9 cellular contexts compared by ENCODE assay signal in the genomic region with DNA sequence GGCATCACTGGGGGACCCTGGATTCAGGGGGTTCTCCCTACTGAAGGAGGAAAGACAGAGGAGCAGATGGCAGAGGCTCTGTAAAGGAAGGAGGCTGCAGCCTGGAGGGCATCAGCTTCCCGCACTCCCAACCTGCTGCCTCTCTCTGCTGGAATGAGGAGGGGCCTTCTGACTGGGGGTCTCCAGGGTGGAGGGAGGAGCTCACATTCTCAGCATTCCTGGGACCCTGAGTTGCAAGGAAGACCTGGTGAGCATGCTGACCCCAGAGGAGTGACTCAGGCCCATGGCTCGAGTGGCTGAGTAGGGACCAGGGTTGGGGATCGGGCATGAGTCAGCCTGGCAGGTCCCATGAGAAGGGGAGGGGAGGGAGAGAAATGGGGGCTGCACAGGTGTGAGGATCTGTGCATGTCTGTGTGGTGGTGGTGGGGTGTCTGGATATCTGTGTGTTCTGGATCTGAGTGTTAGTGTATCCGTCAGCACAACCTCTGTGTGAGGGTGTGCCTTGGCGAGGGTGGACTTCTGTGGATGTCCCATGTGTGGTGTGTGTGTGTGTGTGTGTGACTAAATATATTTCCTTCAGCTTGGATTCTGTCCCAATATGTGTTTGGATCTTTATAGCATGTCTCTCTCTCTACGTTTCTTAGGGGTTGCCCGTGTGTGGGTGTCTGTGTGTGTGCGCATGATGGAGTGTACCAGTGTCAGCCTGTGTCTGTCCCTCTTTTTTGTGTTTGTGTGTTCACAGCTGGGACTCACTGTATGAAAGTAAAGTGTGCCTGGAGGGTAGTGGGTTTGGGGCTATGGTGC. TPM values are rescaled to one million over a fixed set of nuclear protein-coding genes. Genes with fewer than 3 reads are reported as not detected.
DNase-seq lines count a peak whose midpoint lies in the region; ATAC-seq and TF ChIP-seq lines count a peak whose summit lies in the region.
"Had no signal": no experiment of that assay in that cellular context is flagged by ENCODE, and none has a peak within 500 bp of the region (broad histone marks: within the 10 kb centered on the region; RNA-seq: fewer than 3 reads in every experiment).

No MANE protein-coding gene starts in this region.

- peaks cover 6 to 10% of the 10 kb centered on the region in 2 donors for H3K4me1 ChIP-seq in gastrocnemius medialis

- POLR2A ChIA-PET in HEK293T (lab: Yijun Ruan, JAX), result interaction anchor here (0.9 to 1.1 kb wide), 2 partner anchors 35 to 39 kb away, joined by 3 read pairs; no protein-coding TSS in a partner anchor

- no peaks in the 10 kb centered on the region for H3K36me3 ChIP-seq in gastrocnemius medialis

- in situ Hi-C loops in gastrocnemius medialis (cut with MboI; ENCODE audit: low sequenced_read_pairs in 4 of 4), result no loop called here

- H3K27ac ChIP-seq in gastrocnemius medialis, result peak overlapping the region; percentile 43 to 80 (median 72)

- ATAC-seq in gastrocnemius medialis (no peak), HG03039 (IDR thresholded peaks at IDR 0.05; ENCODE audit: unreplicated experiment) (no peak)

- no peak for TF ChIP-seq POLR2A in gastrocnemius medialis (IDR thresholded peaks at IDR 0.05)

- H3K27me3 ChIP-seq in gastrocnemius medialis, result peaks cover 8 to 32% (median 18%) of the 10 kb centered on the region in 3 donors

- H3K4me3 ChIP-seq in fibroblast of the aortic adventitia (ENCODE audit: low read depth, low read length) (peak overlapping the region; percentile 50), gastrocnemius medialis (no peak overlapping the region)

- H3K9me3 ChIP-seq in gastrocnemius medialis, result no peaks in the 10 kb centered on the region

- peak; percentile 21 for DNase-seq in GM20000 (ENCODE audit: low spot score)
- DNase-seq in SW480 (ENCODE audit: low spot score), result peak; percentile 88
- DNase-seq in fibroblast of the aortic adventitia (ENCODE audit: low read depth), result peak; percentile 77
- DNase-seq in gastrocnemius medialis, result peak in 1 of 2 donors; percentile 25
- no peak for DNase-seq in HEK293T (ENCODE audit: extremely low spot score)
- no peak for DNase-seq in NCI-H146 (lab: John Stamatoyannopoulos, UW)
- no peak for DNase-seq in NCI-H1092 treated with DMSO at 0.1 percent for 48 hours (lab: John Stamatoyannopoulos, UW)

- CTCF ChIA-PET in HEK293T (lab: Yijun Ruan, JAX), result interaction anchor here (1.3 kb wide), 1 partner anchor 39 kb away, joined by 3 read pairs; no protein-coding TSS in a partner anchor

- intact Hi-C loops in gastrocnemius medialis (cut with DNase I; ENCODE audit: low total_unique reads), result no loop called here

- TF ChIP-seq CTCF in GM20000 (IDR thresholded peaks at IDR 0.05; ENCODE audit: extremely low read depth, missing control alignments), result no peak
- TF ChIP-seq CTCF in fibroblast of the aortic adventitia (IDR thresholded peaks at IDR 0.05; ENCODE audit: insufficient read depth, low read length), result no peak
- no peak for TF ChIP-seq CTCF in gastrocnemius medialis (IDR thresholded peaks at IDR 0.05 in 4 of 5, conservative IDR thresholded peaks at IDR 0.05 in 1 of 5)

TF ChIP-seq in HEK293T, 16 proteins besides CTCF, POLR2A, EP300 and RAD21:
- TF ChIP-seq CTBP1 (IDR thresholded peaks at IDR 0.05; ENCODE audit: borderline replicate concordance) (no peak), ELF4 (IDR thresholded peaks at IDR 0.05) (no peak), ARNT (IDR thresholded peaks at IDR 0.05) (no peak), SUZ12 (IDR thresholded peaks at IDR 0.05) (no peak), FOXA1 (IDR thresholded peaks at IDR 0.05) (no peak), PKNOX1 (IDR thresholded peaks at IDR 0.05) (no peak), FOXM1 (IDR thresholded peaks at IDR 0.05; ENCODE audit: borderline replicate concordance) (no peak), TARDBP (IDR thresholded peaks at IDR 0.05) (no peak)

RNA-seq across cellular contexts. Expression of gene AXL, which starts 4.6 kb away (rescaled TPM):
- total RNA-seq in fibroblast of the aortic adventitia (ENCODE audit: low replicate concordance) (121 and 305 TPM in 2 replicates), gastrocnemius medialis (10 to 100 TPM; 17.4 to 49.2 (median 37.4) TPM)
- total RNA-seq: T-helper 2 cell treated with Interferon-gamma antibody and Interleukin-4, amounts not matched to agents 100 ng/mL and 5 ng/mL, for 36 hours had no signal

RNA-seq across cellular contexts. Expression of gene CYP2S1, which starts 30.6 kb away (rescaled TPM):
- total RNA-seq in fibroblast of the aortic adventitia (ENCODE audit: low replicate concordance), result 0.45 TPM in 1 of 2 replicates, not detected in the other
- total RNA-seq in gastrocnemius medialis, result under 1 TPM in 2 of 4 donors, not detected in 2; 0.31 to 0.64 TPM

RNA-seq across cellular contexts. Expression of gene HNRNPUL1, which starts 40.5 kb away (rescaled TPM):
- 98.4 and 108 TPM in 2 replicates for total RNA-seq in fibroblast of the aortic adventitia (ENCODE audit: low replicate concordance)
- total RNA-seq in gastrocnemius medialis, result 100 to 1,000 TPM in 1 of 4 donors, 10 to 100 TPM in 3; 49.5 to 101 (median 92.4) TPM

Comparison
In these comparisons a context has a peak if more than half of its experiments do, and no peak if none do; other contexts are left out.
1. DNase-seq: peak in GM20000 (single experiment), SW480 (single experiment) and fibroblast of the aortic adventitia (single experiment); none in HEK293T (single experiment), NCI-H146 (single experiment) and NCI-H1092 treated with DMSO at 0.1 percent for 48 hours (single experiment).